ENCODE assay signal across 21 cellular contexts in the genomic region with DNA sequence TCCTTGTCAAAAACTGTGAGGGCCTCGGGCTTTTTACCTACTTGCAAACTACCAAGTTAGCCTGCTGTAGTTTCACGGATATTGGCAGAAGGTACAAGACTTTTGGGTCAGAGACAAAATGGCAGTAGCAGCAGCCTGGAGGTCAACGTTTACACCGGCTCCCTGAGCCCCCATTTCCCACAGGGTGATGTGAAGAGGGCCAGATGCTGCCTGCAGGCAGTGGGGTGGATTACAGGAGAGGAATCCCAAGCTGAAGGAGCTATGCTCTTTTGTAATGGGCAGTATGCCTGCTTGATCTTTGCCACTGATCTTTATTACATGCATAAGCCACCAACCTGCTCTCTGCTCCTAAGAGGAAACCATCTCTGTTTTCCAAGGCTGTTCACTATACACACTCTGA. TPM values are rescaled to one million over a fixed set of nuclear protein-coding genes. Genes with fewer than 3 reads are reported as not detected.
"Had no signal": no experiment of that assay in that cellular context is flagged by ENCODE, and none has a peak within 500 bp of the region (broad histone marks: within the 10 kb centered on the region; RNA-seq: fewer than 3 reads in every experiment).

No MANE protein-coding gene starts in this region.

- H3K4me1 Mint-ChIP-seq: immature natural killer cell; stimulated activated naive CD8-positive, alpha-beta T cell treated with anti-CD3 and anti-CD28 coated beads, Interleukin-15, amount 100 ng/mL, for 72 hours had no signal

- H3K4me3 Mint-ChIP-seq: activated naive CD8-positive, alpha-beta T cell; activated T-helper 1 cell treated with anti-CD3 and anti-CD28 coated beads, Interleukin-12 subunit alpha, Interleukin-12 subunit beta, Interleukin-2, Interleukin-4 antibody, amounts not matched to agents 30 ng/mL and 10 ng/mL and 1 ng/mL, durations not matched to agents 14 hours and 24 hours and 36 hours; immature natural killer cell; naive thymus-derived CD4-positive, alpha-beta T cell; stimulated activated naive CD8-positive, alpha-beta T cell treated with anti-CD3 and anti-CD28 coated beads, Interleukin-15, amount 100 ng/mL, for 72 hours had no signal

- H3K36me3 Mint-ChIP-seq: activated naive CD8-positive, alpha-beta T cell; immature natural killer cell; naive thymus-derived CD4-positive, alpha-beta T cell had no signal

- H3K27me3 ChIP-seq: esophagus muscularis mucosa, ovary, suprapubic skin, transverse colon, uterus had no signal

- DNase-seq: activated CD4-positive, alpha-beta T cell treated with anti-CD3 and anti-CD28 coated beads, Interleukin-2, amount 50 U/mL, for 48 hours; activated T-cell treated with anti-CD3 and anti-CD28 coated beads for 4 hours; effector CD8-positive, alpha-beta T cell; heart right ventricle; immature natural killer cell; mesenchymal stem cell; naive thymus-derived CD4-positive, alpha-beta T cell; ovary; psoas muscle; right cardiac atrium; small intestine; stimulated activated CD4-positive, alpha-beta T cell treated with anti-CD3 and anti-CD28 coated beads, Interleukin-4, amount 100 ng/mL, for 1 hour; stimulated activated naive CD8-positive, alpha-beta T cell treated with anti-CD3 and anti-CD28 coated beads, Interleukin-15, amount 100 ng/mL, for 72 hours; transverse colon; uterus had no signal

- H3K27ac Mint-ChIP-seq: activated naive CD8-positive, alpha-beta T cell; activated T-helper 1 cell treated with anti-CD3 and anti-CD28 coated beads, Interleukin-12 subunit alpha, Interleukin-12 subunit beta, Interleukin-2, Interleukin-4 antibody, amounts not matched to agents 30 ng/mL and 10 ng/mL and 1 ng/mL, durations not matched to agents 14 hours and 24 hours and 36 hours; immature natural killer cell; naive thymus-derived CD4-positive, alpha-beta T cell; stimulated activated naive CD8-positive, alpha-beta T cell treated with anti-CD3 and anti-CD28 coated beads, Interleukin-15, amount 100 ng/mL, for 72 hours had no signal

- H3K4me1 ChIP-seq: esophagus muscularis mucosa, gastroesophageal sphincter, heart right ventricle, psoas muscle, suprapubic skin, transverse colon, uterus had no signal

- H3K27ac ChIP-seq: esophagus muscularis mucosa, gastroesophageal sphincter, heart right ventricle, ovary, psoas muscle, suprapubic skin, transverse colon, uterus had no signal

- ATAC-seq: gastroesophageal sphincter; heart right ventricle; naive thymus-derived CD4-positive, alpha-beta T cell; psoas muscle; right cardiac atrium; stimulated activated naive CD8-positive, alpha-beta T cell treated with anti-CD3 and anti-CD28 coated beads, Interleukin-15, amount 100 ng/mL, for 72 hours had no signal

- H3K36me3 ChIP-seq: esophagus muscularis mucosa, gastroesophageal sphincter, heart right ventricle, ovary, suprapubic skin, transverse colon, uterus had no signal

- H3K9me3 ChIP-seq: esophagus muscularis mucosa, gastroesophageal sphincter, heart right ventricle, ovary, psoas muscle, suprapubic skin, transverse colon, uterus had no signal

- H3K9me3 Mint-ChIP-seq: activated T-helper 1 cell treated with anti-CD3 and anti-CD28 coated beads, Interleukin-12 subunit alpha, Interleukin-12 subunit beta, Interleukin-2, Interleukin-4 antibody, amounts not matched to agents 30 ng/mL and 10 ng/mL and 1 ng/mL, durations not matched to agents 14 hours and 24 hours and 36 hours; naive thymus-derived CD4-positive, alpha-beta T cell; stimulated activated naive CD8-positive, alpha-beta T cell treated with anti-CD3 and anti-CD28 coated beads, Interleukin-15, amount 100 ng/mL, for 72 hours had no signal

- H3K4me3 ChIP-seq: esophagus muscularis mucosa, gastroesophageal sphincter, heart right ventricle, ovary, psoas muscle, suprapubic skin, transverse colon, uterus had no signal

RNA-seq across cellular contexts. Expression of gene SP5, which starts 29.5 kb away (rescaled TPM):
- total RNA-seq: activated T-helper 1 cell treated with anti-CD3 and anti-CD28 coated beads, Interleukin-12 subunit alpha, Interleukin-12 subunit beta, Interleukin-2, Interleukin-4 antibody, amounts not matched to agents 30 ng/mL and 10 ng/mL and 1 ng/mL, durations not matched to agents 14 hours and 24 hours and 36 hours; endothelial cell of umbilical vein; naive thymus-derived CD4-positive, alpha-beta T cell had no signal
- polyA plus RNA-seq: endothelial cell of umbilical vein; immature natural killer cell; naive thymus-derived CD4-positive, alpha-beta T cell; right cardiac atrium had no signal
